15 cellular contexts compared by ENCODE assay signal in genomic region chr5:39104221-39104620, GRCh38. TPM values are rescaled to one million over a fixed set of nuclear protein-coding genes. Genes with fewer than 3 reads are reported as not detected.
DNase-seq lines count a peak whose midpoint lies in the region; ATAC-seq and TF ChIP-seq lines count a peak whose summit lies in the region.
"Had no signal": no experiment of that assay in that cellular context is flagged by ENCODE, and none has a peak within 500 bp of the region (broad histone marks: within the 10 kb centered on the region; RNA-seq: fewer than 3 reads in every experiment).

No MANE protein-coding gene starts in this region.

- no peaks in the 10 kb centered on the region for H3K9me3 ChIP-seq in CD4-positive, CD25-positive, alpha-beta regulatory T cell (ENCODE audit: control insufficient read depth in 2 of 2, low read length in 2 of 2)
- no peaks in the 10 kb centered on the region for H3K9me3 ChIP-seq in PC-3 (ENCODE audit: low read length)
- no peaks in the 10 kb centered on the region for H3K9me3 ChIP-seq in mesenchymal stem cell (ENCODE audit: control insufficient read depth, low read length)

- no peak overlapping the region for H3K4me3 Mint-ChIP-seq in activated CD8-positive, alpha-beta memory T cell treated with anti-CD3 and anti-CD28 coated beads, Interleukin-2, amount 10 ng/mL, durations not matched to agents 7 days and 5 days
- no peak overlapping the region for H3K4me3 Mint-ChIP-seq in CD4-positive, CD25-positive, alpha-beta regulatory T cell
- H3K4me3 Mint-ChIP-seq: H9 had no signal

- no peak for DNase-seq in activated CD8-positive, alpha-beta memory T cell treated with anti-CD3 and anti-CD28 coated beads, Interleukin-2, amount 10 ng/mL, durations not matched to agents 7 days and 5 days
- DNase-seq in activated CD8-positive, alpha-beta memory T cell treated with anti-CD3 and anti-CD28 coated beads, Interleukin-2, amount 50 U/mL, for 48 hours: no peak
- no peak for DNase-seq in CD4-positive, CD25-positive, alpha-beta regulatory T cell
- no peak for DNase-seq in PC-3
- DNase-seq in mesenchymal stem cell: no peak
- DNase-seq in stimulated activated CD4-positive, alpha-beta T cell treated with anti-CD3 and anti-CD28 coated beads, Interleukin-2, amount 100 ng/mL, for 48 hours: no peak
- no peak for DNase-seq in amniotic stem cell (lab: John Stamatoyannopoulos, UW)
- no peak for DNase-seq in DMS53 treated with DMSO at 0.1 percent for 48 hours (lab: John Stamatoyannopoulos, UW; ENCODE audit: unreplicated experiment)
- DNase-seq: DMS153, H9, Karpas-422, NCI-H1417, NCI-H2029, NCI-H510A treated with DMSO at 0.1 percent for 48 hours, SIG-M5 had no signal

- H2AFZ ChIP-seq in PC-3 (ENCODE audit: low read length) (no peak overlapping the region), mesenchymal stem cell (ENCODE audit: low read depth, low read length) (no peak overlapping the region)

- no peak overlapping the region for H2BK15ac ChIP-seq in mesenchymal stem cell (ENCODE audit: low read depth, poor library complexity, severe bottlenecking)

- peak overlapping the region in 1 of 2 experiments; percentile 79 for H2BK12ac ChIP-seq in mesenchymal stem cell (ENCODE audit: low read length in 2 of 2)

- H3K9ac ChIP-seq in PC-3 (ENCODE audit: low read length): no peak overlapping the region
- H3K9ac ChIP-seq in mesenchymal stem cell (ENCODE audit: low read length): no peak overlapping the region

- no peak for ATAC-seq in activated CD8-positive, alpha-beta memory T cell treated with anti-CD3 and anti-CD28 coated beads, Interleukin-2, amount 10 ng/mL, durations not matched to agents 7 days and 5 days
- no peak for ATAC-seq in CD4-positive, CD25-positive, alpha-beta regulatory T cell (ENCODE audit: low read depth in 2 of 2)
- no peak for ATAC-seq in PC-3

- H2BK120ac ChIP-seq in mesenchymal stem cell (ENCODE audit: low read depth, low read length): no peak overlapping the region

- 95% methylated on average over 1 of the region's 1 CpG for WGBS in mesenchymal stem cell

- no peak overlapping the region for H2AK5ac ChIP-seq in mesenchymal stem cell (ENCODE audit: low read length, severe bottlenecking)

- H4K8ac ChIP-seq in mesenchymal stem cell (ENCODE audit: low read length): peak overlapping the region; percentile 29

- H3K36me3 Mint-ChIP-seq in activated CD8-positive, alpha-beta memory T cell treated with anti-CD3 and anti-CD28 coated beads, Interleukin-2, amount 10 ng/mL, durations not matched to agents 7 days and 5 days: peaks cover 50% of the 10 kb centered on the region
- peaks cover 43% of the 10 kb centered on the region for H3K36me3 Mint-ChIP-seq in CD4-positive, CD25-positive, alpha-beta regulatory T cell

- peaks cover 17% of the 10 kb centered on the region for H3K4me1 Mint-ChIP-seq in activated CD8-positive, alpha-beta memory T cell treated with anti-CD3 and anti-CD28 coated beads, Interleukin-2, amount 10 ng/mL, durations not matched to agents 7 days and 5 days
- H3K4me1 Mint-ChIP-seq in CD4-positive, CD25-positive, alpha-beta regulatory T cell: peaks cover 19 to 36% (median 29%) of the 10 kb centered on the region in 4 donors
- H3K4me1 Mint-ChIP-seq: H9 had no signal

- H2BK5ac ChIP-seq in mesenchymal stem cell (ENCODE audit: low read depth, low read length, poor library complexity, severe bottlenecking): no peak overlapping the region

- no peaks in the 10 kb centered on the region for H4K20me1 ChIP-seq in PC-3 (ENCODE audit: low read length)

- no peaks in the 10 kb centered on the region for H3K79me2 ChIP-seq in PC-3 (ENCODE audit: low read length)

- H3K14ac ChIP-seq in mesenchymal stem cell (ENCODE audit: low read length in 2 of 2): no peak overlapping the region

- H3K4me2 ChIP-seq in PC-3 (ENCODE audit: low read length) (no peak overlapping the region), mesenchymal stem cell (ENCODE audit: low read length, poor library complexity, severe bottlenecking) (no peak overlapping the region)

- H3K4ac ChIP-seq in mesenchymal stem cell (ENCODE audit: low read depth in 1 of 2, low read length in 2 of 2): peak overlapping the region in 1 of 2 experiments; percentile 24

- POLR2A ChIA-PET in PC-3 (lab: Charles Lee; ENCODE audit: unreplicated experiment): no interaction called here

- TF ChIP-seq CTCF in PC-3 (conservative IDR thresholded peaks at IDR 0.05; ENCODE audit: low read depth, low read length): no peak

- H3K18ac ChIP-seq in mesenchymal stem cell (ENCODE audit: low read depth in 1 of 2, low read length in 2 of 2): peak overlapping the region in 1 of 2 experiments; percentile 61

- intact Hi-C loops in PC-3 (cut with micrococcal nuclease): loop anchor here (5.0 kb wide), 1 partner anchor 33 kb away; no protein-coding TSS in a partner anchor

- H3K27me3 ChIP-seq in CD4-positive, CD25-positive, alpha-beta regulatory T cell (ENCODE audit: control insufficient read depth, insufficient read depth, low read length): no peaks in the 10 kb centered on the region
- H3K27me3 ChIP-seq in PC-3 (ENCODE audit: low read length) (no peaks in the 10 kb centered on the region), mesenchymal stem cell (ENCODE audit: control insufficient read depth in 1 of 2, insufficient read depth in 1 of 2, low read length in 2 of 2) (no peaks in the 10 kb centered on the region)

- H3K4me3 ChIP-seq in CD4-positive, CD25-positive, alpha-beta regulatory T cell (ENCODE audit: low read depth, low read length): no peak overlapping the region
- H3K4me3 ChIP-seq in PC-3 (ENCODE audit: low read length) (no peak overlapping the region), mesenchymal stem cell (ENCODE audit: insufficient read depth in 1 of 2, low read depth in 1 of 2, low read length in 2 of 2) (no peak overlapping the region)

- H3K27ac Mint-ChIP-seq in activated CD8-positive, alpha-beta memory T cell treated with anti-CD3 and anti-CD28 coated beads, Interleukin-2, amount 10 ng/mL, durations not matched to agents 7 days and 5 days: peak overlapping the region; percentile 1
- peak overlapping the region; percentile 42 to 66 (median 59) for H3K27ac Mint-ChIP-seq in CD4-positive, CD25-positive, alpha-beta regulatory T cell
- H3K27ac Mint-ChIP-seq: H9 had no signal

- no TSS peak for BruUV-seq in PC-3 (replicated peaks; lab: Mats Ljungman, UMichigan)

- H3F3A ChIP-seq in PC-3 (ENCODE audit: low read length, unreplicated experiment): peaks cover 30% of the 10 kb centered on the region

- H3K9me2 ChIP-seq in PC-3 (replicated peaks; ENCODE audit: low read length): no peaks in the 10 kb centered on the region

- no peaks in the 10 kb centered on the region for H3K4me1 ChIP-seq in CD4-positive, CD25-positive, alpha-beta regulatory T cell (ENCODE audit: control insufficient read depth, insufficient read depth, low read length, poor library complexity, severe bottlenecking)
- H3K4me1 ChIP-seq in PC-3 (ENCODE audit: insufficient read depth, low read length): peaks cover 59% of the 10 kb centered on the region
- peaks cover 8% of the 10 kb centered on the region for H3K4me1 ChIP-seq in mesenchymal stem cell (ENCODE audit: control insufficient read depth, insufficient read depth, low read depth, low read length)

- no peaks in the 10 kb centered on the region for H3K27me3 Mint-ChIP-seq in activated CD8-positive, alpha-beta memory T cell treated with anti-CD3 and anti-CD28 coated beads, Interleukin-2, amount 10 ng/mL, durations not matched to agents 7 days and 5 days
- H3K27me3 Mint-ChIP-seq in CD4-positive, CD25-positive, alpha-beta regulatory T cell: no peaks in the 10 kb centered on the region

- H3K23ac ChIP-seq in mesenchymal stem cell (ENCODE audit: low read length in 2 of 2): no peak overlapping the region

- peaks cover 64% of the 10 kb centered on the region for H3K36me3 ChIP-seq in CD4-positive, CD25-positive, alpha-beta regulatory T cell (ENCODE audit: control insufficient read depth, insufficient read depth, low read length)
- H3K36me3 ChIP-seq in PC-3 (ENCODE audit: low read depth, low read length): no peaks in the 10 kb centered on the region
- no peaks in the 10 kb centered on the region for H3K36me3 ChIP-seq in mesenchymal stem cell (ENCODE audit: control insufficient read depth in 1 of 2, insufficient read depth in 2 of 2, low read depth in 1 of 2, low read length in 2 of 2)

- no peaks in the 10 kb centered on the region for H3K79me1 ChIP-seq in mesenchymal stem cell (replicated peaks; ENCODE audit: low read length, poor library complexity, severe bottlenecking)

- CTCF ChIA-PET in activated CD8-positive, alpha-beta memory T cell treated with anti-CD3 and anti-CD28 coated beads, Interleukin-2, amount 10 ng/mL, durations not matched to agents 7 days and 5 days (lab: Charles Lee): interaction anchor here (3.2 kb wide), 1 partner anchor 23 kb away, joined by 15 read pairs; no protein-coding TSS in a partner anchor
- CTCF ChIA-PET in PC-3 (lab: Charles Lee): no interaction called here

- H4K91ac ChIP-seq in mesenchymal stem cell (ENCODE audit: low read length): no peak overlapping the region

- H3K9me3 Mint-ChIP-seq in activated CD8-positive, alpha-beta memory T cell treated with anti-CD3 and anti-CD28 coated beads, Interleukin-2, amount 10 ng/mL, durations not matched to agents 7 days and 5 days (ENCODE audit: low read depth): no peaks in the 10 kb centered on the region
- no peaks in the 10 kb centered on the region for H3K9me3 Mint-ChIP-seq in CD4-positive, CD25-positive, alpha-beta regulatory T cell
- H3K9me3 Mint-ChIP-seq: H9 had no signal

- no peak overlapping the region for H3K27ac ChIP-seq in CD4-positive, CD25-positive, alpha-beta regulatory T cell (ENCODE audit: insufficient read depth, low read length, poor library complexity, severe bottlenecking)
- H3K27ac ChIP-seq in PC-3 (ENCODE audit: low read length) (peak overlapping the region; percentile 97; the same call in 1 of the 2 replicates), mesenchymal stem cell (ENCODE audit: low read length, poor library complexity, severe bottlenecking) (no peak overlapping the region)

RNA-seq across cellular contexts. Expression of gene RICTOR, which starts 30.0 kb away (rescaled TPM):
- total RNA-seq in activated CD8-positive, alpha-beta memory T cell treated with anti-CD3 and anti-CD28 coated beads, Interleukin-2, amount 10 ng/mL, durations not matched to agents 7 days and 5 days: 10 to 100 TPM; 40.2 to 50.5 TPM
- 84.0 TPM for total RNA-seq in CD4-positive, CD25-positive, alpha-beta regulatory T cell
- 10 to 100 TPM; 11.3 to 16.2 (median 14.5) TPM for polyA plus RNA-seq in CD4-positive, CD25-positive, alpha-beta regulatory T cell
- 24.5 and 28.1 TPM in 2 replicates for total RNA-seq in PC-3 (2014; rRNA removed)
- polyA plus RNA-seq in mesenchymal stem cell (2013, experiment 1 of 2): 9.7 TPM
- polyA plus RNA-seq in mesenchymal stem cell (2013, experiment 2 of 2): 9.5 TPM
